3 cellular contexts compared by ENCODE assay signal in genomic region chr20:62306440-62307187, GRCh38.
TF ChIP-seq lines count a peak whose summit lies in the region.

No MANE protein-coding gene starts in this region.

TF ChIP-seq in A549, 52 proteins besides CTCF, POLR2A, EP300 and RAD21:
- TF ChIP-seq PBX3 (IDR thresholded peaks at IDR 0.05) (0 out of 2 replicates have a peak, but pooled peaks have one; percentile 36), HEYL (CRISPR knock-in tag; IDR thresholded peaks at IDR 0.05) (no peak), SMC3 (IDR thresholded peaks at IDR 0.05) (no peak), MYC (IDR thresholded peaks at IDR 0.05; ENCODE audit: borderline replicate concordance, low read length) (no peak), JUN (IDR thresholded peaks at IDR 0.05) (peak; percentile 53 to 76; a peak in 3 of 5 replicates)

TF ChIP-seq in HCT116, 20 proteins besides CTCF, POLR2A, EP300 and RAD21 (continued from another document):
- TF ChIP-seq REST (IDR thresholded peaks at IDR 0.05; ENCODE audit: low read depth) (no peak), ATF3 (IDR thresholded peaks at IDR 0.05) (no peak), TCF7L2 (IDR thresholded peaks at IDR 0.05; ENCODE audit: borderline replicate concordance, extremely low read depth, insufficient read depth, insufficient read length) (no peak), ELF1 (IDR thresholded peaks at IDR 0.05; ENCODE audit: borderline replicate concordance, low read depth) (no peak)

TF ChIP-seq in WTC11, 78 proteins besides CTCF, POLR2A, EP300 and RAD21 (continued from another document):
- no peak for TF ChIP-seq PRRX2 (CRISPR knock-in tag; IDR thresholded peaks at IDR 0.05)
- no peak for TF ChIP-seq ELF4 (CRISPR knock-in tag; IDR thresholded peaks at IDR 0.05; ENCODE audit: low read depth)
- no peak for TF ChIP-seq ZNF425 (CRISPR knock-in tag; conservative IDR thresholded peaks at IDR 0.05)
- TF ChIP-seq OVOL2 (CRISPR knock-in tag; IDR thresholded peaks at IDR 0.05; ENCODE audit: borderline replicate concordance) = no peak
- no peak for TF ChIP-seq GABPB1 (CRISPR knock-in tag; IDR thresholded peaks at IDR 0.05)
- no peak for TF ChIP-seq ZNF138 (CRISPR knock-in tag; conservative IDR thresholded peaks at IDR 0.05)
- no peak for TF ChIP-seq ESRRA (CRISPR knock-in tag; IDR thresholded peaks at IDR 0.05; ENCODE audit: borderline replicate concordance)
- no peak for TF ChIP-seq IRF1 (CRISPR knock-in tag; IDR thresholded peaks at IDR 0.05)
- TF ChIP-seq FOXP4 (CRISPR knock-in tag; IDR thresholded peaks at IDR 0.05) = no peak
- TF ChIP-seq EMX1 (CRISPR knock-in tag; IDR thresholded peaks at IDR 0.05) = no peak
- TF ChIP-seq TP53 (CRISPR knock-in tag; IDR thresholded peaks at IDR 0.05) = no peak
- no peak for TF ChIP-seq MLX (CRISPR knock-in tag; IDR thresholded peaks at IDR 0.05)
- no peak for TF ChIP-seq RORB (CRISPR knock-in tag; IDR thresholded peaks at IDR 0.05)
- no peak for TF ChIP-seq ZMAT4 (CRISPR knock-in tag; IDR thresholded peaks at IDR 0.05)
